8 cellular contexts compared by ENCODE assay signal in the genomic region with DNA sequence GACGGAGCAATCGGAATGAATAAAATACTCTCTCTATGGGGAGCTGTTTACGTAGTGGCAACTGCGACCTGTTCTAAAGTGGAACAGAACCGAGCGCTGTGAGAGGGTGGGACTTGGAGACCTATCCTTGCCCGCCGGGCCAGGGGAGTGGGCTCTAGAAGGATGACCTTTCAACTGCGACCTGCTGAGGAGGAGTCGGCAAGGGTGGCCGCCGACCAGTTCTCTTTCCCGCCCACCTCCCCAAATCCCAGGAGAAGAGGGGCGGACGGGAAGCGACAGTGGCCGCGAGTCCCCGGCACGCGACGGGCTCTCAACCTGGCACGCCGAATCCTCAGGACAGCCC. TPM values are rescaled to one million over a fixed set of nuclear protein-coding genes. Genes with fewer than 3 reads are reported as not detected.
DNase-seq lines count a peak whose midpoint lies in the region; ATAC-seq, FAIRE-seq and TF ChIP-seq lines count a peak whose summit lies in the region.

No MANE protein-coding gene starts in this region.

- peak overlapping the region; percentile 97 for H3K4me2 ChIP-seq in endothelial cell of umbilical vein (ENCODE audit: insufficient read depth, low read length)

- no peak for TF ChIP-seq POLR2A in endothelial cell of umbilical vein (IDR thresholded peaks at IDR 0.05; ENCODE audit: low read depth, low read length)

- intact Hi-C loops in activated CD8-positive, alpha-beta T cell treated with anti-CD3 and anti-CD28 coated beads for 36 hours (cut with micrococcal nuclease), result loop anchor here (1.0 to 10.0 kb wide), 3 partner anchors 29 to 553 kb away; partner anchors contain the start of genes GABPB1 and TRPM7
- intact Hi-C loops in endothelial cell of umbilical vein (cut with micrococcal nuclease), result loop anchor here (1.0 to 10.0 kb wide), 8 partner anchors 23 to 903 kb away; no protein-coding TSS in a partner anchor

- peak overlapping the region; percentile 100 for H3K27ac Mint-ChIP-seq in activated CD8-positive, alpha-beta T cell treated with anti-CD3 and anti-CD28 coated beads for 36 hours

- CTCF ChIA-PET in activated CD8-positive, alpha-beta T cell treated with anti-CD3 and anti-CD28 coated beads for 36 hours (lab: Charles Lee), result interaction anchor here (1.0 to 1.9 kb wide), 4 partner anchors 23 to 232 kb away, joined by 4 to 7 read pairs (median 5); no protein-coding TSS in a partner anchor
- CTCF ChIA-PET in endothelial cell of umbilical vein (lab: Charles Lee), result interaction anchor here (0.8 to 1.9 kb wide), 6 partner anchors 22 to 1672 kb away, joined by 3 to 10 read pairs (median 4); no protein-coding TSS in a partner anchor

- peak; percentile 49 for ATAC-seq in activated CD8-positive, alpha-beta T cell treated with anti-CD3 and anti-CD28 coated beads for 36 hours
- no peak for ATAC-seq in HG02981 (IDR thresholded peaks at IDR 0.05; ENCODE audit: unreplicated experiment)

- no peaks in the 10 kb centered on the region for H3K9me1 ChIP-seq in endothelial cell of umbilical vein (replicated peaks; ENCODE audit: control insufficient read depth, extremely low read depth, insufficient read depth, low read length)

- no peaks in the 10 kb centered on the region for H3K27me3 ChIP-seq in endothelial cell of umbilical vein (ENCODE audit: control insufficient read depth in 2 of 2, insufficient read depth in 2 of 2, low read length in 2 of 2)
- H3K27me3 ChIP-seq in muscle layer of duodenum (ENCODE audit: low read depth, low read length), result no peaks in the 10 kb centered on the region

- H4K20me1 ChIP-seq in endothelial cell of umbilical vein (replicated peaks; ENCODE audit: control insufficient read depth, extremely low read depth, insufficient read depth, low read length), result no peaks in the 10 kb centered on the region

- peak overlapping the region; percentile 81 for H3K4me3 Mint-ChIP-seq in activated CD8-positive, alpha-beta T cell treated with anti-CD3 and anti-CD28 coated beads for 36 hours

- DNase-seq in ELR (ENCODE audit: low read depth) (peak; percentile 57), H4 (ENCODE audit: low spot score) (peak; percentile 18), NCI-H1092 (lab: John Stamatoyannopoulos, UW) (peak; percentile 22), endothelial cell of umbilical vein (ENCODE audit: low read depth, low spot score) (peak; percentile 62), substantia nigra (lab: John Stamatoyannopoulos, UW) (peak in 22 of 49 donors; percentile 11 to 81 (median 56))
- peak; percentile 72 for DNase-seq in activated CD8-positive, alpha-beta T cell treated with anti-CD3 and anti-CD28 coated beads for 36 hours

- FAIRE-seq in endothelial cell of umbilical vein (lab: Jason Lieb, UNC), result peak; percentile 69

- no peak for TF ChIP-seq CTCF in activated CD8-positive, alpha-beta T cell treated with anti-CD3 and anti-CD28 coated beads for 36 hours (IDR thresholded peaks at IDR 0.05)
- TF ChIP-seq CTCF in endothelial cell of umbilical vein (IDR thresholded peaks at IDR 0.05; ENCODE audit: extremely low read depth in 1 of 2, insufficient read depth in 1 of 2, low read depth in 1 of 2, low read length in 2 of 2), result no peak

- H3K27ac ChIP-seq in endothelial cell of umbilical vein (ENCODE audit: insufficient read depth, low read depth, low read length) (peak overlapping the region; percentile 76), muscle layer of duodenum (ENCODE audit: low read length) (peak overlapping the region; percentile 56), substantia nigra (ENCODE audit: low read depth, low read length, poor library complexity, severe bottlenecking) (peak overlapping the region; percentile 86)

- peaks cover 10% of the 10 kb centered on the region for H3K4me1 ChIP-seq in endothelial cell of umbilical vein (ENCODE audit: control insufficient read depth, extremely low read depth, insufficient read depth, low read length)
- peaks cover 3 to 26% of the 10 kb centered on the region in 2 donors for H3K4me1 ChIP-seq in muscle layer of duodenum (ENCODE audit: control insufficient read depth in 1 of 2, insufficient read depth in 2 of 2, low read length in 2 of 2)

- no peaks in the 10 kb centered on the region for H3K9me3 Mint-ChIP-seq in activated CD8-positive, alpha-beta T cell treated with anti-CD3 and anti-CD28 coated beads for 36 hours

- H3K4me1 Mint-ChIP-seq in activated CD8-positive, alpha-beta T cell treated with anti-CD3 and anti-CD28 coated beads for 36 hours (ENCODE audit: low read depth), result peaks cover 15% of the 10 kb centered on the region

- H3K4me3 ChIP-seq in endothelial cell of umbilical vein (replicated peaks in 1 of 3; ENCODE audit: insufficient read depth in 1 of 3, low read depth in 1 of 3, low read length in 3 of 3) (peak overlapping the region; percentile 95 to 99 (median 96)), muscle layer of duodenum (ENCODE audit: low read depth in 1 of 2, low read length in 2 of 2) (peak overlapping the region; percentile 82 to 96)

- H2AFZ ChIP-seq in endothelial cell of umbilical vein (ENCODE audit: low read depth, low read length), result peak overlapping the region; percentile 99

- H3K36me3 ChIP-seq in endothelial cell of umbilical vein (ENCODE audit: control insufficient read depth in 2 of 2, extremely low read depth in 1 of 2, insufficient read depth in 2 of 2, low read length in 2 of 2), result peaks cover 2 to 6% of the 10 kb centered on the region in 2 experiments
- H3K36me3 ChIP-seq in muscle layer of duodenum (ENCODE audit: control insufficient read depth in 1 of 2, insufficient read depth in 2 of 2, low read length in 2 of 2), result peaks cover 5 to 19% of the 10 kb centered on the region in 2 donors

- H3K9me3 ChIP-seq in endothelial cell of umbilical vein (replicated peaks; ENCODE audit: control insufficient read depth, insufficient read depth, low read length) (no peaks in the 10 kb centered on the region), muscle layer of duodenum (ENCODE audit: control insufficient read depth in 1 of 2, low read length in 2 of 2) (no peaks in the 10 kb centered on the region)

- H3K36me3 Mint-ChIP-seq in activated CD8-positive, alpha-beta T cell treated with anti-CD3 and anti-CD28 coated beads for 36 hours (ENCODE audit: low read depth), result peaks cover 19% of the 10 kb centered on the region

- H3K9ac ChIP-seq in endothelial cell of umbilical vein (replicated peaks; ENCODE audit: extremely low read depth, insufficient read depth, low read length), result peak overlapping the region; percentile 85

- BruUV-seq in endothelial cell of umbilical vein (replicated peaks; lab: Mats Ljungman, UMichigan), result no TSS peak

- POLR2A ChIA-PET in activated CD8-positive, alpha-beta T cell treated with anti-CD3 and anti-CD28 coated beads for 36 hours (lab: Charles Lee), result interaction anchor here (0.8 to 2.3 kb wide), 14 partner anchors 9 to 554 kb away, joined by 3 to 13 read pairs (median 4); partner anchors contain the start of genes GABPB1, SPPL2A and TRPM7
- POLR2A ChIA-PET in endothelial cell of umbilical vein (lab: Charles Lee), result no interaction called here

- H3K27me3 Mint-ChIP-seq in activated CD8-positive, alpha-beta T cell treated with anti-CD3 and anti-CD28 coated beads for 36 hours, result no peaks in the 10 kb centered on the region

- peaks cover 6% of the 10 kb centered on the region for H3K79me2 ChIP-seq in endothelial cell of umbilical vein (ENCODE audit: control insufficient read depth, insufficient read depth, low read length)

- dilution Hi-C loops in endothelial cell of umbilical vein (cut with MboI; ENCODE audit: extremely low pct_ligation_motif_present, low sequenced_read_pairs), result no loop called here

TF ChIP-seq in endothelial cell of umbilical vein, 7 proteins besides CTCF, POLR2A, EP300 and RAD21:
- no peak for TF ChIP-seq MYC (IDR thresholded peaks at IDR 0.05; ENCODE audit: low read depth, low read length)
- TF ChIP-seq JUN (IDR thresholded peaks at IDR 0.05; ENCODE audit: borderline replicate concordance, insufficient read depth, insufficient read length, low read depth), result no peak
- TF ChIP-seq, protein P1, sequence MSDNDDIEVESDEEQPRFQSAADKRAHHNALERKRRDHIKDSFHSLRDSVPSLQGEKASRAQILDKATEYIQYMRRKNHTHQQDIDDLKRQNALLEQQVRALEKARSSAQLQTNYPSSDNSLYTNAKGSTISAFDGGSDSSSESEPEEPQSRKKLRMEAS (IDR thresholded peaks at IDR 0.05; ENCODE audit: insufficient read depth, insufficient read length), result no peak
- TF ChIP-seq GATA2 (IDR thresholded peaks at IDR 0.05; ENCODE audit: insufficient read depth, insufficient read length, low read depth, low read length), result no peak
- no peak for TF ChIP-seq POLR2AphosphoS5 (IDR thresholded peaks at IDR 0.05; ENCODE audit: insufficient read depth, low read depth, low read length)
- TF ChIP-seq EZH2 (IDR thresholded peaks at IDR 0.05; ENCODE audit: borderline replicate concordance, low read depth, low read length, severe bottlenecking), result no peak
- no peak for TF ChIP-seq FOS (IDR thresholded peaks at IDR 0.05; ENCODE audit: borderline replicate concordance, insufficient read depth, low read length)

RNA-seq across cellular contexts. Expression of gene AP4E1, which starts 0.6 kb away (rescaled TPM):
- total RNA-seq in H4 (2014; rRNA removed; shearing (Covaris generic)), result 4.5 and 6.0 TPM in 2 replicates
- 10 to 100 TPM; 16.6 TPM for total RNA-seq in activated CD8-positive, alpha-beta T cell treated with anti-CD3 and anti-CD28 coated beads for 36 hours
- 9.8 and 10.1 TPM in 2 replicates for total RNA-seq in endothelial cell of umbilical vein
- 0.96 and 1.6 TPM in 2 replicates for polyA plus RNA-seq in endothelial cell of umbilical vein
- polyA plus RNA-seq in endothelial cell of umbilical vein (2011; cell fraction: cytosol; rRNA removed), result 1.5 and 1.7 TPM in 2 replicates
- 2.5 and 3.9 TPM in 2 replicates for polyA plus RNA-seq in endothelial cell of umbilical vein (2011; cell fraction: nucleus; rRNA removed)
- 3.7 and 5.7 TPM in 2 replicates for polyA plus RNA-seq in endothelial cell of umbilical vein (2012)
- polyA minus RNA-seq in endothelial cell of umbilical vein, result 3.8 and 4.4 TPM in 2 replicates
- polyA minus RNA-seq in endothelial cell of umbilical vein (2011; cell fraction: cytosol; rRNA and poly(A)+ RNA removed), result 8.3 TPM
- 5.5 and 8.2 TPM in 2 replicates for polyA minus RNA-seq in endothelial cell of umbilical vein (2011; cell fraction: nucleus; rRNA and poly(A)+ RNA removed)
